ENCODE assay signal across 15 cellular contexts in genomic region chr4:87500107-87500462, GRCh38. TPM values are rescaled to one million over a fixed set of nuclear protein-coding genes. Genes with fewer than 3 reads are reported as not detected.
DNase-seq lines count a peak whose midpoint lies in the region; ATAC-seq and TF ChIP-seq lines count a peak whose summit lies in the region.
"Had no signal": no experiment of that assay in that cellular context is flagged by ENCODE, and none has a peak within 500 bp of the region (broad histone marks: within the 10 kb centered on the region; RNA-seq: fewer than 3 reads in every experiment).

No MANE protein-coding gene starts in this region.

- H3K36me3 ChIP-seq in testis (ENCODE audit: low read depth, missing control alignments) = no peaks in the 10 kb centered on the region
- no peaks in the 10 kb centered on the region for H3K36me3 ChIP-seq in mesendoderm (ENCODE audit: control insufficient read depth, insufficient read depth, low read length)

- H3K27ac ChIP-seq in dorsolateral prefrontal cortex (peak overlapping the region in 39 of 59 donors; percentile 5 to 85 (median 48)), testis (peak overlapping the region in 1 of 2 donors; percentile 5), mesendoderm (ENCODE audit: low read depth, low read length) (no peak overlapping the region)

- H2BK5ac ChIP-seq in mesendoderm (ENCODE audit: low read length) = no peak overlapping the region

- H3K4me3 ChIP-seq in dorsolateral prefrontal cortex = no peak overlapping the region
- no peak overlapping the region for H3K4me3 ChIP-seq in testis
- H3K4me3 ChIP-seq in mesendoderm (ENCODE audit: low read length) = no peak overlapping the region
- H3K4me3 ChIP-seq: GM23338 had no signal

- no peaks in the 10 kb centered on the region for H3K27me3 Mint-ChIP-seq in activated T-helper 2 cell treated with anti-CD3 and anti-CD28 coated beads, Interferon-gamma antibody, Interleukin-2, Interleukin-4, amounts not matched to agents 10 μg/mL and 5 μg/mL and 100 μg/mL, durations not matched to agents 14 hours and 24 hours and 36 hours (ENCODE audit: low read depth)
- no peaks in the 10 kb centered on the region for H3K27me3 Mint-ChIP-seq in HFFc6 (ENCODE audit: insufficient read depth)

- TF ChIP-seq POLR2A in testis (IDR thresholded peaks at IDR 0.05) = no peak

- ATAC-seq in GM18519 (IDR thresholded peaks at IDR 0.05; ENCODE audit: low FRiP score, unreplicated experiment) = peak; percentile 36
- peak; percentile 55 for ATAC-seq in HG03039 (IDR thresholded peaks at IDR 0.05; ENCODE audit: unreplicated experiment)
- ATAC-seq: GM23338 had no signal

- H3K9me3 ChIP-seq in testis = no peaks in the 10 kb centered on the region

- H2BK15ac ChIP-seq in mesendoderm (replicated peaks; ENCODE audit: low read depth) = no peak overlapping the region

- H3K4me1 Mint-ChIP-seq in activated T-helper 2 cell treated with anti-CD3 and anti-CD28 coated beads, Interferon-gamma antibody, Interleukin-2, Interleukin-4, amounts not matched to agents 10 μg/mL and 5 μg/mL and 100 μg/mL, durations not matched to agents 14 hours and 24 hours and 36 hours (ENCODE audit: low read depth) = peaks cover 17% of the 10 kb centered on the region
- peaks cover 37% of the 10 kb centered on the region for H3K4me1 Mint-ChIP-seq in HFFc6 (ENCODE audit: low read depth)
- H3K4me1 Mint-ChIP-seq: GM23338 had no signal

- no peak overlapping the region for H3K4me2 ChIP-seq in mesendoderm (ENCODE audit: low read length)
- H3K4me2 ChIP-seq: GM23338 had no signal

- H2BK120ac ChIP-seq in mesendoderm (ENCODE audit: low read depth, low read length) = no peak overlapping the region

- no peak overlapping the region for H3K4ac ChIP-seq in mesendoderm (ENCODE audit: low read depth, low read length)

- no peak overlapping the region for H3K23ac ChIP-seq in mesendoderm (ENCODE audit: low read length)

- H3K79me1 ChIP-seq in mesendoderm (ENCODE audit: low read length) = no peaks in the 10 kb centered on the region

- no peak for TF ChIP-seq CTCF in GM20000 (IDR thresholded peaks at IDR 0.05; ENCODE audit: extremely low read depth, missing control alignments)
- TF ChIP-seq CTCF in dorsolateral prefrontal cortex (IDR thresholded peaks at IDR 0.05 in 54 of 56, conservative IDR thresholded peaks at IDR 0.05 in 2 of 56; ENCODE audit: low read depth in 1 of 56, partially characterized antibody in 56 of 56) = no peak
- TF ChIP-seq CTCF in testis (IDR thresholded peaks at IDR 0.05) = no peak
- no peak for TF ChIP-seq CTCF in HFFc6 (IDR thresholded peaks at IDR 0.05)

- H3K56ac ChIP-seq in mesendoderm (ENCODE audit: low read length) = no peak overlapping the region

- no peak overlapping the region for H3K27ac Mint-ChIP-seq in activated T-helper 2 cell treated with anti-CD3 and anti-CD28 coated beads, Interferon-gamma antibody, Interleukin-2, Interleukin-4, amounts not matched to agents 10 μg/mL and 5 μg/mL and 100 μg/mL, durations not matched to agents 14 hours and 24 hours and 36 hours
- H3K27ac Mint-ChIP-seq in HFFc6 = no peak overlapping the region
- H3K27ac Mint-ChIP-seq: GM23338 had no signal

- H3K79me2 ChIP-seq in mesendoderm (ENCODE audit: control insufficient read depth, insufficient read depth, low read length) = no peaks in the 10 kb centered on the region

- H3K9ac ChIP-seq in mesendoderm (ENCODE audit: low read length) = no peak overlapping the region

- intact Hi-C loops in dorsolateral prefrontal cortex (cut with DNase I) = no loop called here
- intact Hi-C loops in testis (cut with DNase I; ENCODE audit: low total_unique reads) = no loop called here
- intact Hi-C loops in activated T-helper 2 cell treated with anti-CD3 and anti-CD28 coated beads, Interferon-gamma antibody, Interleukin-2, Interleukin-4, amounts not matched to agents 10 μg/mL and 5 μg/mL and 100 μg/mL, durations not matched to agents 14 hours and 24 hours and 36 hours (cut with micrococcal nuclease) = no loop called here

- H3K36me3 Mint-ChIP-seq in activated T-helper 2 cell treated with anti-CD3 and anti-CD28 coated beads, Interferon-gamma antibody, Interleukin-2, Interleukin-4, amounts not matched to agents 10 μg/mL and 5 μg/mL and 100 μg/mL, durations not matched to agents 14 hours and 24 hours and 36 hours (ENCODE audit: low read depth) = no peaks in the 10 kb centered on the region
- no peaks in the 10 kb centered on the region for H3K36me3 Mint-ChIP-seq in HFFc6 (ENCODE audit: low read depth)

- H3K18ac ChIP-seq in mesendoderm (ENCODE audit: low read length) = no peak overlapping the region

- H4K5ac ChIP-seq in mesendoderm (ENCODE audit: low read length) = no peak overlapping the region

- H3K4me3 Mint-ChIP-seq in activated T-helper 2 cell treated with anti-CD3 and anti-CD28 coated beads, Interferon-gamma antibody, Interleukin-2, Interleukin-4, amounts not matched to agents 10 μg/mL and 5 μg/mL and 100 μg/mL, durations not matched to agents 14 hours and 24 hours and 36 hours (ENCODE audit: low read depth) = no peak overlapping the region
- H3K4me3 Mint-ChIP-seq in HFFc6 = no peak overlapping the region
- H3K4me3 Mint-ChIP-seq: GM23338 had no signal

- no peaks in the 10 kb centered on the region for H3K9me3 Mint-ChIP-seq in activated T-helper 2 cell treated with anti-CD3 and anti-CD28 coated beads, Interferon-gamma antibody, Interleukin-2, Interleukin-4, amounts not matched to agents 10 μg/mL and 5 μg/mL and 100 μg/mL, durations not matched to agents 14 hours and 24 hours and 36 hours
- no peaks in the 10 kb centered on the region for H3K9me3 Mint-ChIP-seq in HFFc6
- H3K9me3 Mint-ChIP-seq: GM23338, nephron had no signal

- DNase-seq in GM20000 (ENCODE audit: low spot score) = peak; percentile 11
- no peak for DNase-seq in dorsolateral prefrontal cortex
- DNase-seq in testis = no peak
- no peak for DNase-seq in activated T-helper 2 cell treated with anti-CD3 and anti-CD28 coated beads, Interferon-gamma antibody, Interleukin-2, Interleukin-4, amounts not matched to agents 10 μg/mL and 5 μg/mL and 100 μg/mL, durations not matched to agents 14 hours and 24 hours and 36 hours (ENCODE audit: low spot score)
- DNase-seq in mesendoderm = no peak
- DNase-seq in HFFc6 = no peak
- DNase-seq: activated effector memory CD4-positive, alpha-beta T cell treated with anti-CD3 and anti-CD28 coated beads, Interleukin-2, amount 50 U/mL, for 16 hours; effector CD8-positive, alpha-beta T cell; Kasumi-1; stimulated activated CD4-positive, alpha-beta T cell treated with anti-CD3 and anti-CD28 coated beads, Interleukin-2, amount 100 ng/mL, for 48 hours; trophoblast cell had no signal

- H3K27me3 ChIP-seq in dorsolateral prefrontal cortex = no peaks in the 10 kb centered on the region
- H3K27me3 ChIP-seq in testis = no peaks in the 10 kb centered on the region
- H3K27me3 ChIP-seq in mesendoderm (ENCODE audit: insufficient read depth, low read length, poor library complexity) = no peaks in the 10 kb centered on the region

- H2AK5ac ChIP-seq in mesendoderm (ENCODE audit: low read length) = no peak overlapping the region

- no peak overlapping the region for H4K8ac ChIP-seq in mesendoderm (ENCODE audit: low read depth, low read length)

- WGBS in testis, 2 donors = 48 to 55% methylated on average over 4 of the region's 4 CpGs
- no CpG with 5 or more reads among the region's 4 CpGs for WGBS in mesendoderm (ENCODE audit: extremely low coverage, insufficient coverage, low lambda C conversion rate)

- H3K4me1 ChIP-seq in testis (no peaks in the 10 kb centered on the region), mesendoderm (ENCODE audit: control insufficient read depth, low read depth, low read length) (no peaks in the 10 kb centered on the region)

RNA-seq across cellular contexts. Expression of gene SPARCL1, which starts 29.1 kb away (rescaled TPM):
- total RNA-seq in dorsolateral prefrontal cortex (1,000 to 10,000 TPM in 109 of 120 experiments, 100 to 1,000 TPM in 11; 619 to 2,075 (median 1,355) TPM), testis (100 to 1,000 TPM; 110 to 138 TPM)
- 124 TPM for polyA plus RNA-seq in testis (ENCODE audit: insufficient read depth, low read depth, low replicate concordance)
- not detected in 2 replicates for total RNA-seq in activated T-helper 2 cell treated with anti-CD3 and anti-CD28 coated beads, Interferon-gamma antibody, Interleukin-2, Interleukin-4, amounts not matched to agents 10 μg/mL and 5 μg/mL and 100 μg/mL, durations not matched to agents 14 hours and 24 hours and 36 hours
- polyA plus RNA-seq in mesendoderm (2013, experiment 1 of 2) = 0.29 TPM
- polyA plus RNA-seq in mesendoderm (2013, experiment 2 of 2) = 0.25 TPM
- not detected for total RNA-seq in HFFc6 (2021; fragmentation: NEBNext Ultra II Directional; extraction: Animal tissue kit (Norgen Biotek cat#: 25700))

Comparison
In these comparisons a context has a peak if more than half of its experiments do, and no peak if none do; other contexts are left out.
1. RNA of gene SPARCL1, which starts 29.1 kb away (total RNA-seq): 619 to 2,075 TPM in dorsolateral prefrontal cortex and 110 to 138 TPM in testis; not detected in activated T-helper 2 cell treated with anti-CD3 and anti-CD28 coated beads, Interferon-gamma antibody, Interleukin-2, Interleukin-4, amounts not matched to agents 10 μg/mL and 5 μg/mL and 100 μg/mL, durations not matched to agents 14 hours and 24 hours and 36 hours and not detected in HFFc6; every median in the first group is over 100 times any median in the second.